ENCODE assay signal across 4 cellular contexts in genomic region chr17:46953191-46953590, GRCh38. TPM values are rescaled to one million over a fixed set of nuclear protein-coding genes. Genes with fewer than 3 reads are reported as not detected.
"Had no signal": no experiment of that assay in that cellular context is flagged by ENCODE, and none has a peak within 500 bp of the region (broad histone marks: within the 10 kb centered on the region; RNA-seq: fewer than 3 reads in every experiment).

No MANE protein-coding gene starts in this region.

RNA-seq across cellular contexts. Expression of gene RPRML, which starts 25.9 kb away (rescaled TPM):
- total RNA-seq: HepG2, HT-29, HT1080, IMR-90 had no signal
- polyA plus RNA-seq: HepG2, IMR-90 had no signal
